In genomic region chr2:33729353-33729752, GRCh38 we compare ENCODE assay signal across 22 cellular contexts.
"Had no signal": no experiment of that assay in that cellular context is flagged by ENCODE, and none has a peak within 500 bp of the region (broad histone marks: within the 10 kb centered on the region; RNA-seq: fewer than 3 reads in every experiment).

No MANE protein-coding gene starts in this region.

- H3K27me3 ChIP-seq: dorsolateral prefrontal cortex, neutrophil, pancreas, right lobe of liver, stomach, testis, tibial artery had no signal

- ATAC-seq: left ventricle myocardium superior, lower lobe of right lung, pancreas, right lobe of liver had no signal

- H3K4me3 ChIP-seq: dorsolateral prefrontal cortex, lower lobe of right lung, pancreas, right lobe of liver, stomach, testis, tibial artery had no signal

- H3K27ac ChIP-seq: dorsolateral prefrontal cortex, lower lobe of right lung, neutrophil, pancreas, right lobe of liver, stomach, testis, tibial artery had no signal

- H3K36me3 Mint-ChIP-seq: naive B cell; natural killer cell treated with Interleukin-12 subunit alpha and Interleukin-12 subunit beta and Interleukin-15 and Interleukin-18, amount 100 ng/mL, for 72 hours; type B pancreatic cell had no signal

- H3K27me3 Mint-ChIP-seq: naive B cell; natural killer cell treated with Interleukin-12 subunit alpha and Interleukin-12 subunit beta and Interleukin-15 and Interleukin-18, amount 100 ng/mL, for 72 hours; progenitor cell of endocrine pancreas; type B pancreatic cell had no signal

- H3K9me3 Mint-ChIP-seq: type B pancreatic cell had no signal

- H3K4me1 Mint-ChIP-seq: naive B cell had no signal

- H3K27ac Mint-ChIP-seq: natural killer cell treated with Interleukin-12 subunit alpha and Interleukin-12 subunit beta and Interleukin-15 and Interleukin-18, amount 100 ng/mL, for 72 hours; progenitor cell of endocrine pancreas; type B pancreatic cell had no signal

- H3K36me3 ChIP-seq: lower lobe of right lung, neutrophil, pancreas, right lobe of liver, stomach, tibial artery had no signal

- H3K4me1 ChIP-seq: lower lobe of right lung, pancreas, right lobe of liver, stomach, testis, tibial artery had no signal

- DNase-seq: dorsolateral prefrontal cortex; effector CD4-positive, alpha-beta T cell; head of caudate nucleus; left ventricle myocardium superior; lower lobe of right lung; naive B cell; pancreas; right lobe of liver; small intestine; stimulated activated CD4-positive, alpha-beta T cell treated with anti-CD3 and anti-CD28 coated beads, Interleukin-15, amount 100 ng/mL, for 24 hours; stimulated activated CD4-positive, alpha-beta T cell treated with anti-CD3 and anti-CD28 coated beads, Interleukin-4, amount 100 ng/mL, for 1 hour; stimulated activated CD8-positive, alpha-beta memory T cell treated with anti-CD3 and anti-CD28 coated beads, Interleukin-4, amount 100 ng/mL, for 48 hours; stimulated activated naive CD4-positive, alpha-beta T cell treated with Interleukin-2 at 50 U/mL for 16 hours; stomach; substantia nigra; testis; tibial artery had no signal

- H3K9me3 ChIP-seq: lower lobe of right lung, neutrophil, pancreas, right lobe of liver, testis, tibial artery had no signal

- H3K4me3 Mint-ChIP-seq: naive B cell; natural killer cell treated with Interleukin-12 subunit alpha and Interleukin-12 subunit beta and Interleukin-15 and Interleukin-18, amount 100 ng/mL, for 72 hours; neural crest cell; type B pancreatic cell had no signal
